Comparison of ENCODE assay signal across 14 cellular contexts in the genomic region with DNA sequence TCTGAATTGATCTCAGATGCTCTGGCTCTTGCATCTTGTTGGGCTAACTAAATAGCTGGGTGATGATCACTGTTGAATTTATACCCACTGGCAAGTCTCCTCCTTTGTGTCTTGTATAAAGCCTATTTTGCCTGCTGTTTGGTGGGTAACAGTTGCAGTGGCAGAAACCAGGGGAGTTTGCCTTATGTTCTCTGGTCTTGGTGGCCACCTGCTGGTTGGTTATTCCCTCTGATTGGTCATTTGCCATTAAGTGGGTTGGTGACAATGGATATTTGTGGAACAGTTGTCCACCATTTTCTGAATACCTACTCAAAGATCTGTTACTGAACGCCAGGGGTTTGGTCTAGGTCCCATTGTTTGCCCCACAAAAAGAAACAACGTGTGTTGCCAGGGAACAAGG. TPM values are rescaled to one million over a fixed set of nuclear protein-coding genes. Genes with fewer than 3 reads are reported as not detected.
DNase-seq lines count a peak whose midpoint lies in the region; ATAC-seq and TF ChIP-seq lines count a peak whose summit lies in the region.
"Had no signal": no experiment of that assay in that cellular context is flagged by ENCODE, and none has a peak within 500 bp of the region (broad histone marks: within the 10 kb centered on the region; RNA-seq: fewer than 3 reads in every experiment).

No MANE protein-coding gene starts in this region.

- no peaks in the 10 kb centered on the region for H3K9me3 ChIP-seq in MM.1S (replicated peaks; ENCODE audit: insufficient read depth, low read length)
- no peaks in the 10 kb centered on the region for H3K9me3 ChIP-seq in WERI-Rb-1 (ENCODE audit: severe bottlenecking)
- H3K9me3 ChIP-seq in Peyer's patch: no peaks in the 10 kb centered on the region
- H3K9me3 ChIP-seq: esophagus muscularis mucosa had no signal

- peak; percentile 12 for DNase-seq in DMS 273 (lab: John Stamatoyannopoulos, UW; ENCODE audit: unreplicated experiment)
- no peak for DNase-seq in DMS 273 treated with DMSO at 0.1 percent for 48 hours (lab: John Stamatoyannopoulos, UW)
- DNase-seq in MM.1S: no peak
- DNase-seq in WERI-Rb-1: peak; percentile 55
- DNase-seq in myocyte (ENCODE audit: low read depth): peak; percentile 53
- no peak for DNase-seq in Peyer's patch
- no peak for DNase-seq in NCI-H128 (lab: John Stamatoyannopoulos, UW; ENCODE audit: unreplicated experiment)
- DNase-seq: activated CD8-positive, alpha-beta memory T cell treated with anti-CD3 and anti-CD28 coated beads, Interleukin-2, amount 50 U/mL, for 48 hours; NCI-H82; stimulated activated CD4-positive, alpha-beta T cell treated with anti-CD3 and anti-CD28 coated beads, Interleukin-4, amount 100 ng/mL, for 24 hours; T-helper 2 cell had no signal

- H3K27me3 ChIP-seq in MM.1S (replicated peaks; ENCODE audit: insufficient read depth, low read length): no peaks in the 10 kb centered on the region
- no peaks in the 10 kb centered on the region for H3K27me3 ChIP-seq in WERI-Rb-1 (ENCODE audit: insufficient read depth, low read depth, severe bottlenecking)
- no peaks in the 10 kb centered on the region for H3K27me3 ChIP-seq in Peyer's patch
- H3K27me3 ChIP-seq: esophagus muscularis mucosa had no signal

- H3K9ac ChIP-seq in MM.1S (ENCODE audit: low read length): no peak overlapping the region

- H3K27ac ChIP-seq in MM.1S (ENCODE audit: low read length) (no peak overlapping the region), WERI-Rb-1 (no peak overlapping the region), Peyer's patch (no peak overlapping the region)
- H3K27ac ChIP-seq: esophagus muscularis mucosa had no signal

- H3K79me2 ChIP-seq in MM.1S (ENCODE audit: low read length): no peaks in the 10 kb centered on the region

- no peaks in the 10 kb centered on the region for H3K36me3 ChIP-seq in MM.1S (replicated peaks; ENCODE audit: insufficient read depth, low read length)
- no peaks in the 10 kb centered on the region for H3K36me3 ChIP-seq in WERI-Rb-1
- no peaks in the 10 kb centered on the region for H3K36me3 ChIP-seq in Peyer's patch
- H3K36me3 ChIP-seq: esophagus muscularis mucosa had no signal

- no peak overlapping the region for H3K4me2 ChIP-seq in MM.1S (ENCODE audit: low read depth, low read length)

- no peak for ATAC-seq in HG02981 (IDR thresholded peaks at IDR 0.05; ENCODE audit: unreplicated experiment)

- no peaks in the 10 kb centered on the region for H3K9me2 ChIP-seq in MM.1S (replicated peaks; ENCODE audit: insufficient read depth, low read length)

- no peaks in the 10 kb centered on the region for H4K20me1 ChIP-seq in MM.1S (ENCODE audit: insufficient read depth, low read length)

- TF ChIP-seq POLR2A in Peyer's patch (IDR thresholded peaks at IDR 0.05): no peak

- no peaks in the 10 kb centered on the region for H3K4me1 ChIP-seq in MM.1S (ENCODE audit: low read length)
- H3K4me1 ChIP-seq in Peyer's patch: no peaks in the 10 kb centered on the region
- H3K4me1 ChIP-seq: esophagus muscularis mucosa had no signal

- no peak overlapping the region for H2AFZ ChIP-seq in MM.1S (ENCODE audit: low read length)

- no peaks in the 10 kb centered on the region for H3F3A ChIP-seq in MM.1S (ENCODE audit: insufficient read depth, low read length)

- no peak overlapping the region for H3K4me3 ChIP-seq in MM.1S (ENCODE audit: low read length)
- no peak overlapping the region for H3K4me3 ChIP-seq in WERI-Rb-1 (ENCODE audit: low read depth, low read length)
- H3K4me3 ChIP-seq in Peyer's patch: no peak overlapping the region
- H3K4me3 ChIP-seq: esophagus muscularis mucosa had no signal

- TF ChIP-seq CTCF in MM.1S (IDR thresholded peaks at IDR 0.05; ENCODE audit: low read length) (0 out of 2 replicates have a peak, but pooled peaks have one; percentile 6), WERI-Rb-1 (IDR thresholded peaks at IDR 0.05; ENCODE audit: low read depth, low read length) (peak; percentile 68), Peyer's patch (IDR thresholded peaks at IDR 0.05) (no peak)

RNA-seq across cellular contexts. Expression of a gene that starts 52.1 kb away (rescaled TPM):
- total RNA-seq in myocyte: not detected in 2 replicates
- not detected for polyA plus RNA-seq in myocyte (2012)
- total RNA-seq in Peyer's patch: 1 to 10 TPM in 1 of 4 donors, under 1 TPM in 2, not detected in 1; 0.18 to 1.7 (median 0.80) TPM
- total RNA-seq: A172 had no signal

Comparison
In these comparisons a context has a peak if more than half of its experiments do, and no peak if none do; other contexts are left out.
1. DNase-seq: peak in DMS 273 (single experiment), WERI-Rb-1 (single experiment) and myocyte (single experiment); none in DMS 273 treated with DMSO at 0.1 percent for 48 hours (single experiment), MM.1S (single experiment), Peyer's patch (0 of 3) and NCI-H128 (single experiment).
2. CTCF ChIP-seq: peak in MM.1S (single experiment) and WERI-Rb-1 (single experiment); none in Peyer's patch (0 of 6).